Comparison of ENCODE assay signal across 8 cellular contexts in the genomic region with DNA sequence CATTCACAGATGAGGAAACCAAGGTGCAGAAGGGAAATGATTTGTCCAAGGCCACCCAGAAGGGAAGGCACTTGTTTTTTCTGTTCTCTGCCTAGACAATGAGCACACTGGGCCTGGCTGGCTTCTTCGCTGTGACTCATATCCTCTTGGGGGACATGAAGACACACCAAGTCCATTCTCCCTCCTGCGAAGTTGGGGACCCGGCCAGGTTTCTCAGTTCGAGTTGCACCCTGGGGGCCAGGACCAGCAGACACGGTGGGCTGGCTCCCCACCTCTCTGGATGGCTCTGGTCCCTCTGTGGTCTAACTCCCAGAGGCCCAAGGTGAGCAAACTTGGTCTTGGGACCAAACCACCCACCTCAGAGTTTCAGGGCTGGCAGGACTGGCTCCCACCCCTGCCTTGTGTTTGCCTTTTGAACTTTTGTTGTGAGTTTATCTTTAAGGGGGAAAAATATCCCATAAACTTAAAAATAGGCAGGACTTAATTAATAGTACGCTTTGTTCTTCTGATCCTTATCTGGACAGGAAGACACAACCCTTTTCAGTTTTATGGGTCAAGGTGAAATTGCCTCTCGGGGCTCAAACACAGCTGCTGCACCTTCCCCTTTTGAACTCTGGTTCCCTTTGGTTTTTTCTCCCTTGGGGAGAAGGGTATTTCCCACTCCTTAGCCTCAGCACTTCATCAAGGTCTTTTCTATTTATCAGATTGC. TPM values are rescaled to one million over a fixed set of nuclear protein-coding genes. Genes with fewer than 3 reads are reported as not detected.
DNase-seq lines count a peak whose midpoint lies in the region; ATAC-seq and TF ChIP-seq lines count a peak whose summit lies in the region.

No MANE protein-coding gene starts in this region.

- CTCF ChIA-PET in RWPE1 (lab: Yijun Ruan, JAX), result interaction anchor here (1.5 kb wide), 1 partner anchor 29 kb away, joined by 8 read pairs; no protein-coding TSS in a partner anchor

- H2AFZ ChIP-seq in parathyroid adenoma, result no peak overlapping the region

- TF ChIP-seq POLR2A in esophagus muscularis mucosa (IDR thresholded peaks at IDR 0.05; ENCODE audit: low read depth), result no peak

- no peak for TF ChIP-seq EP300 in esophagus muscularis mucosa (IDR thresholded peaks at IDR 0.05)

- H3K4me2 ChIP-seq in parathyroid adenoma (ENCODE audit: low read length), result peak overlapping the region; percentile 26

- H3K4me3 ChIP-seq in parathyroid adenoma (ENCODE audit: low read depth, low read length) (no peak overlapping the region), esophagus muscularis mucosa (no peak overlapping the region)

- H3K27ac ChIP-seq in parathyroid adenoma (peak overlapping the region; percentile 52), RWPE1 (no peak overlapping the region), esophagus muscularis mucosa (replicated peaks in 1 of 4) (peak overlapping the region in 2 of 4 donors; percentile 47 to 48)

- H3K9me3 ChIP-seq in parathyroid adenoma (ENCODE audit: control insufficient read depth, low read length) (no peaks in the 10 kb centered on the region), esophagus muscularis mucosa (no peaks in the 10 kb centered on the region)

- H3K27me3 ChIP-seq in parathyroid adenoma (ENCODE audit: control insufficient read depth, insufficient read depth, low read length), result no peaks in the 10 kb centered on the region
- no peaks in the 10 kb centered on the region for H3K27me3 ChIP-seq in esophagus muscularis mucosa

- POLR2A ChIA-PET in RWPE1 (lab: Yijun Ruan, JAX; ENCODE audit: low non-redundant PET), result no interaction called here

- H3K79me2 ChIP-seq in parathyroid adenoma, result no peaks in the 10 kb centered on the region

- ATAC-seq in GM18907 (IDR thresholded peaks at IDR 0.05; ENCODE audit: unreplicated experiment) (peak; percentile 59), HG03097 (IDR thresholded peaks at IDR 0.05; ENCODE audit: low FRiP score, unreplicated experiment) (peak; percentile 64), GM21360 (IDR thresholded peaks at IDR 0.05; ENCODE audit: unreplicated experiment) (no peak)

- H3K9ac ChIP-seq in parathyroid adenoma, result no peak overlapping the region

- H3K36me3 ChIP-seq in parathyroid adenoma (ENCODE audit: control insufficient read depth, insufficient read depth, low read length), result no peaks in the 10 kb centered on the region
- H3K36me3 ChIP-seq in esophagus muscularis mucosa, result no peaks in the 10 kb centered on the region

- H3K4me1 ChIP-seq in parathyroid adenoma (no peaks in the 10 kb centered on the region), esophagus muscularis mucosa (peaks cover 0 to 5% (median 2%) of the 10 kb centered on the region in 4 donors)

- intact Hi-C loops in esophagus muscularis mucosa (cut with DNase I), result no loop called here

- WGBS in esophagus muscularis mucosa, result 44% methylated on average over 7 of the region's 7 CpGs

- peak; percentile 37 to 49 for DNase-seq in activated T-cell treated with anti-CD3 and anti-CD28 coated beads, Interleukin-2, amount 50 U/mL, for 48 hours
- DNase-seq in RWPE1 (ENCODE audit: low spot score), result no peak
- DNase-seq in pons (ENCODE audit: low spot score), result no peak
- DNase-seq in esophagus muscularis mucosa (ENCODE audit: extremely low spot score), result no peak

- TF ChIP-seq CTCF in parathyroid adenoma (IDR thresholded peaks at IDR 0.05) (no peak), RWPE1 (conservative IDR thresholded peaks at IDR 0.05; ENCODE audit: low read depth) (no peak), esophagus muscularis mucosa (IDR thresholded peaks at IDR 0.05) (no peak)

RNA-seq across cellular contexts. Expression of a gene that starts 9.0 kb away (rescaled TPM):
- 10 to 100 TPM; 37.8 to 55.5 (median 46.3) TPM for total RNA-seq in esophagus muscularis mucosa

RNA-seq across cellular contexts. Expression of a gene that starts 32.3 kb away (rescaled TPM):
- total RNA-seq in esophagus muscularis mucosa, result 10 to 100 TPM; 20.0 to 30.8 (median 28.5) TPM

RNA-seq across cellular contexts. Expression of a gene that starts 37.5 kb away (rescaled TPM):
- 1 to 10 TPM in 3 of 4 donors, not detected in 1; 1.8 to 2.5 (median 2.5) TPM for total RNA-seq in esophagus muscularis mucosa

RNA-seq across cellular contexts. Expression of a gene that starts 47.7 kb away (rescaled TPM):
- total RNA-seq in esophagus muscularis mucosa, result 10 to 100 TPM; 31.6 to 64.2 (median 46.0) TPM

Comparison
In these comparisons a context has a peak if more than half of its experiments do, and no peak if none do; other contexts are left out.
1. DNase-seq: peak in activated T-cell treated with anti-CD3 and anti-CD28 coated beads, Interleukin-2, amount 50 U/mL, for 48 hours (2 of 2); none in RWPE1 (single experiment), pons (single experiment) and esophagus muscularis mucosa (single experiment).